1 cellular context compared by ENCODE assay signal in the genomic region with DNA sequence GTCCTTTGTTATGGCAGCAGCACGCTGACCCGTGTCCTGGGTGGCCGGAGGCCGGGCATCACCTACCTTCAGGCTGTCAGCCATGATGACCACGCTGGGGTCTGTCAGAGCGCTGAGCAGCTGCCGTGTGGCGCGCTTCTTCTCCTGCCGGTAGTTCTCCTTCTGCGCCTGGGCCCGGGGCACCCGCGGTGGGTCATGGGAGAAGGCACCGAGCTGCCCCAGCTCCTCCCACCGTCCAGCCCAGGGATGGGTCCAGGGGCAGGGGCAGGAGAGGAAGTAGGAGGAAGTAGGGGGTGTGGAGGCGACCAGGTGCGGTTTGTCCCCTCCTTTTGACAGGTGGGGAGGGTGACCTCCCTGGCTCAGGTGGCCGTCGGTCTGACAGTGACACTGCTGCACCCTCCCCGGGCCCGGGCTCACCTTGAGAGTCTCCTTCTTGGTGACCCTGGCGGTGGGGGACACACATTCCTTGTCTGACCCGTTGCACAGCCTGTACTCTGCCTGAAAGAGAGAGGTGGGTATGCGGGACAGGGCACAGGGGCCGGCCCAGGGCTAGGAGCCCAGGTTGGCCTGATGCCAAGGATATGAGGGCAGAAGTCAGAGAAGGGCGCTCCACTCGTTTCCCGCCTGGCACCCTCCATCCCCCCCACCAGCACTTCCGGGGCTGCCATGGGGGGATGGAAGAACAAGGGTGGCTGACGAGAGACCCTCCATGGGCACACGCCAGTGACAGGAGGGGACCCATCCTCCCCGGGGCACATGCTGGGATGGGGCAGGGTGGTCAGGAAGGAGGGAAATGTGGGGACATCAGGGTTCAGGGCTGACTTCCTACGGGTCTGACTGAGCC.
TF ChIP-seq lines count a peak whose summit lies in the region.

No MANE protein-coding gene starts in this region.

TF ChIP-seq in IMR-90, 13 proteins besides CTCF, POLR2A, EP300 and RAD21 (continued from another document):
- TF ChIP-seq MAZ (IDR thresholded peaks at IDR 0.05; ENCODE audit: borderline replicate concordance, low read depth, low read length) (no peak), SMC3 (IDR thresholded peaks at IDR 0.05; ENCODE audit: low read depth, low read length) (no peak), CHD1 (IDR thresholded peaks at IDR 0.05; ENCODE audit: low read depth, low read length) (no peak), NFE2L2 (IDR thresholded peaks at IDR 0.05; ENCODE audit: low read depth, low read length) (no peak), FOS (IDR thresholded peaks at IDR 0.05; ENCODE audit: low read depth, low read length) (no peak), RFX5 (IDR thresholded peaks at IDR 0.05; ENCODE audit: low read depth, low read length) (no peak), MXI1 (IDR thresholded peaks at IDR 0.05; ENCODE audit: borderline replicate concordance, low read depth, low read length) (no peak)
- TF ChIP-seq, protein P1, sequence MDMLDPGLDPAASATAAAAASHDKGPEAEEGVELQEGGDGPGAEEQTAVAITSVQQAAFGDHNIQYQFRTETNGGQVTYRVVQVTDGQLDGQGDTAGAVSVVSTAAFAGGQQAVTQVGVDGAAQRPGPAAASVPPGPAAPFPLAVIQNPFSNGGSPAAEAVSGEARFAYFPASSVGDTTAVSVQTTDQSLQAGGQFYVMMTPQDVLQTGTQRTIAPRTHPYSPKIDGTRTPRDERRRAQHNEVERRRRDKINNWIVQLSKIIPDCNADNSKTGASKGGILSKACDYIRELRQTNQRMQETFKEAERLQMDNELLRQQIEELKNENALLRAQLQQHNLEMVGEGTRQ (IDR thresholded peaks at IDR 0.05; ENCODE audit: low read depth, low read length) = no peak
- TF ChIP-seq, protein P2, sequence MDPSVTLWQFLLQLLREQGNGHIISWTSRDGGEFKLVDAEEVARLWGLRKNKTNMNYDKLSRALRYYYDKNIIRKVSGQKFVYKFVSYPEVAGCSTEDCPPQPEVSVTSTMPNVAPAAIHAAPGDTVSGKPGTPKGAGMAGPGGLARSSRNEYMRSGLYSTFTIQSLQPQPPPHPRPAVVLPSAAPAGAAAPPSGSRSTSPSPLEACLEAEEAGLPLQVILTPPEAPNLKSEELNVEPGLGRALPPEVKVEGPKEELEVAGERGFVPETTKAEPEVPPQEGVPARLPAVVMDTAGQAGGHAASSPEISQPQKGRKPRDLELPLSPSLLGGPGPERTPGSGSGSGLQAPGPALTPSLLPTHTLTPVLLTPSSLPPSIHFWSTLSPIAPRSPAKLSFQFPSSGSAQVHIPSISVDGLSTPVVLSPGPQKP (IDR thresholded peaks at IDR 0.05; ENCODE audit: borderline replicate concordance, low read depth, low read length) = no peak
